ENCODE assay signal across 10 cellular contexts in genomic region chr12:24945822-24946221, GRCh38. TPM values are rescaled to one million over a fixed set of nuclear protein-coding genes. Genes with fewer than 3 reads are reported as not detected.
DNase-seq lines count a peak whose midpoint lies in the region; ATAC-seq and TF ChIP-seq lines count a peak whose summit lies in the region.
"Had no signal": no experiment of that assay in that cellular context is flagged by ENCODE, and none has a peak within 500 bp of the region (broad histone marks: within the 10 kb centered on the region; RNA-seq: fewer than 3 reads in every experiment).

No MANE protein-coding gene starts in this region.

- H3K27me3 Mint-ChIP-seq in WTC11 (ENCODE audit: low read depth): no peaks in the 10 kb centered on the region
- peaks cover 77% of the 10 kb centered on the region for H3K27me3 Mint-ChIP-seq in CD4-positive, alpha-beta T cell

- H3K27me3 ChIP-seq in A673 (replicated peaks; ENCODE audit: insufficient read depth, low read depth, low read length, poor library complexity) (no peaks in the 10 kb centered on the region), HAP-1 (ENCODE audit: low read depth) (no peaks in the 10 kb centered on the region), iPS-18a (ENCODE audit: control insufficient read depth, insufficient read depth, low read length) (no peaks in the 10 kb centered on the region)
- peaks cover 36% of the 10 kb centered on the region for H3K27me3 ChIP-seq in CD4-positive, alpha-beta T cell (ENCODE audit: control insufficient read depth, insufficient read depth, low read length)

- H3K4me1 ChIP-seq in A673 (ENCODE audit: insufficient read depth, low read length, poor library complexity, severe bottlenecking): peaks cover 41% of the 10 kb centered on the region
- H3K4me1 ChIP-seq in HAP-1: peaks cover 51% of the 10 kb centered on the region
- peaks cover 53% of the 10 kb centered on the region for H3K4me1 ChIP-seq in iPS-18a (ENCODE audit: control insufficient read depth, low read depth, low read length)

- H3K9me3 Mint-ChIP-seq in WTC11: no peaks in the 10 kb centered on the region
- no peaks in the 10 kb centered on the region for H3K9me3 Mint-ChIP-seq in CD4-positive, alpha-beta T cell

- peaks cover 6% of the 10 kb centered on the region for H3K36me3 ChIP-seq in A673 (ENCODE audit: insufficient read depth, low read length, poor library complexity, severe bottlenecking)
- peaks cover 14% of the 10 kb centered on the region for H3K36me3 ChIP-seq in HAP-1 (replicated peaks)
- H3K36me3 ChIP-seq in iPS-18a (ENCODE audit: control insufficient read depth, low read depth, low read length): peaks cover 26% of the 10 kb centered on the region

- peak overlapping the region; percentile 82 for H3K27ac Mint-ChIP-seq in WTC11
- no peak overlapping the region for H3K27ac Mint-ChIP-seq in CD4-positive, alpha-beta T cell
- H3K27ac Mint-ChIP-seq: activated naive CD8-positive, alpha-beta T cell had no signal

- H3K27ac ChIP-seq in A673 (ENCODE audit: low read depth, low read length, poor library complexity, severe bottlenecking) (peak overlapping the region; percentile 91), iPS-18a (ENCODE audit: low read length) (peak overlapping the region; percentile 99)
- H3K27ac ChIP-seq in CD4-positive, alpha-beta T cell (ENCODE audit: low read depth, low read length): no peak overlapping the region

- H3K36me3 Mint-ChIP-seq in WTC11: peaks cover 27% of the 10 kb centered on the region
- no peaks in the 10 kb centered on the region for H3K36me3 Mint-ChIP-seq in CD4-positive, alpha-beta T cell (ENCODE audit: low read depth)
- H3K36me3 Mint-ChIP-seq: activated naive CD8-positive, alpha-beta T cell had no signal

- BruUV-seq in A673 (replicated peaks; lab: Mats Ljungman, UMichigan): no TSS peak

- peaks cover 78% of the 10 kb centered on the region for H3K4me1 Mint-ChIP-seq in WTC11
- H3K4me1 Mint-ChIP-seq in CD4-positive, alpha-beta T cell (ENCODE audit: low read depth): peaks cover 31% of the 10 kb centered on the region

- H3K9me3 ChIP-seq in A673 (ENCODE audit: low read depth, low read length, poor library complexity, severe bottlenecking): no peaks in the 10 kb centered on the region
- no peaks in the 10 kb centered on the region for H3K9me3 ChIP-seq in HAP-1
- no peaks in the 10 kb centered on the region for H3K9me3 ChIP-seq in iPS-18a (ENCODE audit: control insufficient read depth, low read depth, low read length)
- H3K9me3 ChIP-seq in CD4-positive, alpha-beta T cell (ENCODE audit: control insufficient read depth, low read length): no peaks in the 10 kb centered on the region

- DNase-seq in A673 (ENCODE audit: low spot score) (no peak), HAP-1 (ENCODE audit: low spot score in 2 of 2) (no peak), WTC11 (ENCODE audit: low spot score) (no peak)
- no peak for DNase-seq in CD4-positive, alpha-beta T cell
- DNase-seq: NCI-H2107 had no signal

- intact Hi-C loops in A673 (cut with micrococcal nuclease; ENCODE audit: unreplicated experiment): loop anchor here (5.0 kb wide), 1 partner anchor 94 kb away; no protein-coding TSS in a partner anchor
- intact Hi-C loops in CD4-positive, alpha-beta T cell (cut with DNase I, micrococcal nuclease): no loop called here

- in situ Hi-C loops in HAP-1 (cut with MboI; ENCODE audit: low sequenced_read_pairs): no loop called here

- H3K4me3 ChIP-seq in A673 (ENCODE audit: low read depth, low read length, poor library complexity, severe bottlenecking): peak overlapping the region; percentile 67
- H3K4me3 ChIP-seq in HAP-1: peak overlapping the region; percentile 62
- H3K4me3 ChIP-seq in iPS-18a (ENCODE audit: low read length): peak overlapping the region; percentile 100

- CTCF ChIA-PET in A673 (lab: Charles Lee) (no interaction called here), WTC11 (lab: Charles Lee) (interaction anchor here (0.7 kb wide), 1 partner anchor 108 kb away, joined by 3 read pairs; no protein-coding TSS in a partner anchor)
- CTCF ChIA-PET in CD4-positive, alpha-beta T cell (lab: Charles Lee): interaction anchor here (0.6 to 1.3 kb wide), 2 partner anchors 93 to 216 kb away, joined by 3 read pairs; no protein-coding TSS in a partner anchor

- H3K9ac ChIP-seq in iPS-18a (ENCODE audit: low read length): peak overlapping the region; percentile 100

- ATAC-seq in WTC11 (no peak), HG03135 (IDR thresholded peaks at IDR 0.05; ENCODE audit: unreplicated experiment) (no peak), GM21786 (IDR thresholded peaks at IDR 0.05; ENCODE audit: unreplicated experiment) (no peak), GM18867 (IDR thresholded peaks at IDR 0.05; ENCODE audit: unreplicated experiment) (no peak)
- ATAC-seq in CD4-positive, alpha-beta T cell (ENCODE audit: poor library complexity): no peak

- POLR2A ChIA-PET in A673 (lab: Charles Lee; ENCODE audit: low non-redundant PET): interaction anchor here (0.6 kb wide), 2 partner anchors 54 to 305 kb away, joined by 9 to 13 read pairs; partner anchors contain the start of gene KRAS
- POLR2A ChIA-PET in WTC11 (lab: Charles Lee): interaction anchor here (1.0 to 2.9 kb wide), 2 partner anchors 10 to 42 kb away, joined by 3 to 14 read pairs; no protein-coding TSS in a partner anchor
- POLR2A ChIA-PET in CD4-positive, alpha-beta T cell (lab: Charles Lee): no interaction called here

- TF ChIP-seq CTCF in A673 (conservative IDR thresholded peaks at IDR 0.05; ENCODE audit: low read depth, low read length): no peak
- TF ChIP-seq CTCF in WTC11 (IDR thresholded peaks at IDR 0.05): no peak
- no peak for TF ChIP-seq CTCF in CD4-positive, alpha-beta T cell (IDR thresholded peaks at IDR 0.05)

- H3K4me3 Mint-ChIP-seq in WTC11: peak overlapping the region; percentile 32
- no peak overlapping the region for H3K4me3 Mint-ChIP-seq in CD4-positive, alpha-beta T cell

TF ChIP-seq in WTC11, 78 proteins besides CTCF, POLR2A, EP300 and RAD21:
- no peak for TF ChIP-seq USF1 (CRISPR knock-in tag; IDR thresholded peaks at IDR 0.05)
- TF ChIP-seq ETV6 (CRISPR knock-in tag; IDR thresholded peaks at IDR 0.05): no peak
- TF ChIP-seq ZSCAN18 (CRISPR knock-in tag; IDR thresholded peaks at IDR 0.05): no peak
- no peak for TF ChIP-seq HMGA2 (CRISPR knock-in tag; IDR thresholded peaks at IDR 0.05)

RNA-seq across cellular contexts. Expression of gene BCAT1, which starts 3.1 kb away (rescaled TPM):
- total RNA-seq in A673 (2021) (185 and 195 TPM in 2 replicates), WTC11 (2021) (239 to 267 TPM (median 240 TPM) in 3 replicates)
- under 1 TPM; 0.34 to 0.91 TPM for total RNA-seq in CD4-positive, alpha-beta T cell

Comparison
In these comparisons a context has a peak if more than half of its experiments do, and no peak if none do; other contexts are left out.
1. RNA of gene BCAT1, which starts 3.1 kb away (total RNA-seq): 239 to 267 TPM in WTC11 and 185 to 195 TPM in A673; 0.34 to 0.91 TPM in CD4-positive, alpha-beta T cell; every median in the first group is over 10 times any median in the second.
2. Peak in every context shown above with its lines, with median percentiles within 50 percentile points of each other: H3K4me3 ChIP-seq.